ENCODE assay signal across 9 cellular contexts in the genomic region with DNA sequence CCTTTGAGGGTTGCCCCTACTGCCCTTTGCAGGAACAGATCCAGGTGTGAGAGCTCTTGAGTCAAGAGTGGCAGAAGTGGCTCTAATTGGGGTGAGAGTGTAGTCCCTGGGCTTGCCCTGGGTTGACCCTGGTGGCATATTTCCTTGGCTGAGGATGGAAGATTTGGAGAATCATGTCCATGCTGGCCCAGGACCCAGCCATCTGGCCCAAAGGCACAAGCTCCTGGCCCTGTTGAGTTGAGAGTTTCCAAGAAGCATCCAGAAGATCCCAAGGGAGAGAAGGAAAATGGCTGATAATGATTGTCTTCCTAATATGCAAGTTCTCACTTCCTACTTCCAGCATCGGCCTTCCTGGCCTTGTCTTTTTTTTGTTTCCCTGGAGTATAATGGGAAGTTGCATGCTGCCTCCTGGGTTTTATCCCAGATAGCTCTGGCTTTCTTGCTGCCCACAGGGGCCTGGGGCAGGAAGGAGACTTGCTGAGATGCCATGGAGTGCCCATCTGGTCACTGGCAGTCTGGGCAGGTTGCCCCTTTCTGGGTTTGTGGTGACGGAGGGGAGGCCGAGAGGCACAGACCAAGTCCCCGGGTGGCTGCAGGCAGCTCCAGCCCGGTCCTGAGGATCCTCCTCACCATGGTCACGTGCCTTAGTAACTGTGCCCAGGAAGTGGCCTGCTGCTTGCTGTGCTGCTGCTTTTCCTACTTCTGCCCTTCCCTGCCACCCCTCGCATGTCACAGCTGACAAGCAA. TPM values are rescaled to one million over a fixed set of nuclear protein-coding genes. Genes with fewer than 3 reads are reported as not detected.
DNase-seq lines count a peak whose midpoint lies in the region; ATAC-seq and TF ChIP-seq lines count a peak whose summit lies in the region.
"Had no signal": no experiment of that assay in that cellular context is flagged by ENCODE, and none has a peak within 500 bp of the region (broad histone marks: within the 10 kb centered on the region; RNA-seq: fewer than 3 reads in every experiment).

No MANE protein-coding gene starts in this region.

- POLR2A ChIA-PET in activated naive CD8-positive, alpha-beta T cell treated with anti-CD3 and anti-CD28 coated beads, Interleukin-2, amount 10 ng/mL, durations not matched to agents 7 days and 5 days (lab: Charles Lee), result no interaction called here

- TF ChIP-seq CTCF in uterus (IDR thresholded peaks at IDR 0.05), result no peak

- H3K36me3 Mint-ChIP-seq in activated naive CD8-positive, alpha-beta T cell treated with anti-CD3 and anti-CD28 coated beads, Interleukin-2, amount 10 ng/mL, durations not matched to agents 7 days and 5 days, result peaks cover 46% of the 10 kb centered on the region
- H3K36me3 Mint-ChIP-seq in activated naive CD8-positive, alpha-beta T cell treated with anti-CD3 and anti-CD28 coated beads for 36 hours, result peaks cover 26% of the 10 kb centered on the region
- peaks cover 34% of the 10 kb centered on the region for H3K36me3 Mint-ChIP-seq in central memory CD8-positive, alpha-beta T cell (ENCODE audit: insufficient read depth)

- DNase-seq in activated naive CD8-positive, alpha-beta T cell treated with anti-CD3 and anti-CD28 coated beads, Interleukin-2, amount 10 ng/mL, durations not matched to agents 7 days and 5 days, result no peak
- no peak for DNase-seq in activated naive CD8-positive, alpha-beta T cell treated with anti-CD3 and anti-CD28 coated beads for 36 hours
- DNase-seq in central memory CD8-positive, alpha-beta T cell (ENCODE audit: low spot score in 2 of 2), result no peak
- DNase-seq in uterus, result no peak
- no peak for DNase-seq in NCI-H226
- no peak for DNase-seq in MG63
- DNase-seq: islet precursor cell had no signal

- H3K9me3 Mint-ChIP-seq in activated naive CD8-positive, alpha-beta T cell treated with anti-CD3 and anti-CD28 coated beads, Interleukin-2, amount 10 ng/mL, durations not matched to agents 7 days and 5 days, result no peaks in the 10 kb centered on the region
- H3K9me3 Mint-ChIP-seq in activated naive CD8-positive, alpha-beta T cell treated with anti-CD3 and anti-CD28 coated beads for 36 hours, result no peaks in the 10 kb centered on the region
- no peaks in the 10 kb centered on the region for H3K9me3 Mint-ChIP-seq in central memory CD8-positive, alpha-beta T cell

- H3K4me1 ChIP-seq in mucosa of rectum (ENCODE audit: control insufficient read depth in 2 of 2, insufficient read depth in 2 of 2, low read length in 2 of 2) (peaks cover 39 to 49% of the 10 kb centered on the region in 2 donors), uterus (peaks cover 14 to 27% of the 10 kb centered on the region in 2 donors)

- intact Hi-C loops in uterus (cut with DNase I; ENCODE audit: low total_unique reads), result no loop called here

- peak overlapping the region; percentile 25 for H3K4me3 Mint-ChIP-seq in activated naive CD8-positive, alpha-beta T cell treated with anti-CD3 and anti-CD28 coated beads, Interleukin-2, amount 10 ng/mL, durations not matched to agents 7 days and 5 days
- H3K4me3 Mint-ChIP-seq in activated naive CD8-positive, alpha-beta T cell treated with anti-CD3 and anti-CD28 coated beads for 36 hours, result no peak overlapping the region
- H3K4me3 Mint-ChIP-seq in central memory CD8-positive, alpha-beta T cell, result no peak overlapping the region

- peak overlapping the region; percentile 94 for H3K27ac Mint-ChIP-seq in activated naive CD8-positive, alpha-beta T cell treated with anti-CD3 and anti-CD28 coated beads, Interleukin-2, amount 10 ng/mL, durations not matched to agents 7 days and 5 days
- H3K27ac Mint-ChIP-seq in activated naive CD8-positive, alpha-beta T cell treated with anti-CD3 and anti-CD28 coated beads for 36 hours, result no peak overlapping the region
- peak overlapping the region; percentile 41 for H3K27ac Mint-ChIP-seq in central memory CD8-positive, alpha-beta T cell (ENCODE audit: low read depth)

- H3K36me3 ChIP-seq in mucosa of rectum (ENCODE audit: control insufficient read depth in 2 of 2, insufficient read depth in 2 of 2, low read length in 2 of 2), result peaks cover 12 to 43% of the 10 kb centered on the region in 2 donors
- H3K36me3 ChIP-seq in uterus, result no peaks in the 10 kb centered on the region
- no peaks in the 10 kb centered on the region for H3K36me3 ChIP-seq in MG63

- H3K27me3 ChIP-seq in mucosa of rectum (ENCODE audit: control insufficient read depth in 2 of 2, insufficient read depth in 2 of 2, low read length in 2 of 2), result no peaks in the 10 kb centered on the region
- no peaks in the 10 kb centered on the region for H3K27me3 ChIP-seq in uterus
- no peaks in the 10 kb centered on the region for H3K27me3 ChIP-seq in MG63

- H3K9me3 ChIP-seq in mucosa of rectum (ENCODE audit: control insufficient read depth in 2 of 2, low read length in 2 of 2) (no peaks in the 10 kb centered on the region), uterus (no peaks in the 10 kb centered on the region), MG63 (no peaks in the 10 kb centered on the region)

- H3K9ac ChIP-seq in mucosa of rectum (ENCODE audit: low read depth in 1 of 2, low read length in 2 of 2), result no peak overlapping the region

- peaks cover 49% of the 10 kb centered on the region for H3K4me1 Mint-ChIP-seq in activated naive CD8-positive, alpha-beta T cell treated with anti-CD3 and anti-CD28 coated beads, Interleukin-2, amount 10 ng/mL, durations not matched to agents 7 days and 5 days
- peaks cover 24% of the 10 kb centered on the region for H3K4me1 Mint-ChIP-seq in activated naive CD8-positive, alpha-beta T cell treated with anti-CD3 and anti-CD28 coated beads for 36 hours
- peaks cover 23% of the 10 kb centered on the region for H3K4me1 Mint-ChIP-seq in central memory CD8-positive, alpha-beta T cell

- H3K27ac ChIP-seq in mucosa of rectum (ENCODE audit: low read depth in 2 of 2, low read length in 2 of 2) (peak overlapping the region; percentile 55 to 66), uterus (peak overlapping the region; percentile 62 to 75)

- no peak for TF ChIP-seq POLR2A in uterus (IDR thresholded peaks at IDR 0.05)

- no peak for ATAC-seq in activated naive CD8-positive, alpha-beta T cell treated with anti-CD3 and anti-CD28 coated beads, Interleukin-2, amount 10 ng/mL, durations not matched to agents 7 days and 5 days (ENCODE audit: low read depth)
- ATAC-seq in central memory CD8-positive, alpha-beta T cell (replicated peaks; ENCODE audit: extremely low read depth, poor library complexity, severe bottlenecking), result no peak
- no peak for ATAC-seq in GM21529 (IDR thresholded peaks at IDR 0.05; ENCODE audit: unreplicated experiment)

- H3K27me3 Mint-ChIP-seq in activated naive CD8-positive, alpha-beta T cell treated with anti-CD3 and anti-CD28 coated beads, Interleukin-2, amount 10 ng/mL, durations not matched to agents 7 days and 5 days, result no peaks in the 10 kb centered on the region
- no peaks in the 10 kb centered on the region for H3K27me3 Mint-ChIP-seq in activated naive CD8-positive, alpha-beta T cell treated with anti-CD3 and anti-CD28 coated beads for 36 hours
- H3K27me3 Mint-ChIP-seq in central memory CD8-positive, alpha-beta T cell, result no peaks in the 10 kb centered on the region

- H3K4me3 ChIP-seq in mucosa of rectum (ENCODE audit: low read length in 2 of 2) (no peak overlapping the region), uterus (no peak overlapping the region), MG63 (no peak overlapping the region)

RNA-seq across cellular contexts. Expression of a gene that starts 55.3 kb away (rescaled TPM):
- 100 to 1,000 TPM; 565 to 587 TPM for total RNA-seq in activated naive CD8-positive, alpha-beta T cell treated with anti-CD3 and anti-CD28 coated beads, Interleukin-2, amount 10 ng/mL, durations not matched to agents 7 days and 5 days
- 100 to 1,000 TPM; 310 to 318 TPM for total RNA-seq in activated naive CD8-positive, alpha-beta T cell treated with anti-CD3 and anti-CD28 coated beads for 36 hours
- 100 to 1,000 TPM; 183 to 570 (median 403) TPM for total RNA-seq in uterus
- total RNA-seq in MG63 (2014; rRNA removed; shearing (Covaris generic); ENCODE audit: low replicate concordance), result 40.4 and 159 TPM in 2 replicates
